In the genomic region with DNA sequence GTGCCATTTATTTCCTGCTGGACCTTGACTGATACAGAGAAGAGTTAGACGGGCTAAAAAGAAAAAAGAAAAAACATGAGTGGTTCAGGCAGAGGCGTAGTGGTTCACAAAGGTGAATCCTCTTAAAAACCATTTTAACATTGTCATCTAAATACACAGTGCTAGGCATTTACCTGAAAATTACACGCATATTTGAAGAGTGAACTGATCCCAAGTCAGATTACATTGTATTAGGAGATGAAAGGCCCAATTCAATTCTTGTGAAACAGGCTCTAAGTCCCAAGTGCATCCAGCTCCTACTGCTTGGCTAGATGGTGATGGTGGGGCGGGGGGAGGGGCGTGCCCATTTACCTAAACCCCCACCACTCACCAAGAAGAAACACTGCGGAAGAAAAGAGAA, we compare ENCODE assay signal across 36 cellular contexts.
"Had no signal": no experiment of that assay in that cellular context is flagged by ENCODE, and none has a peak within 500 bp of the region (broad histone marks: within the 10 kb centered on the region; RNA-seq: fewer than 3 reads in every experiment).

No MANE protein-coding gene starts in this region.

- H3K9me3 ChIP-seq: MG63 had no signal

- DNase-seq: Karpas-422, Kasumi-1, MG63, MM.1S, MV-4-11, NCI-H1048, NCI-H1092, NCI-H1092 treated with DMSO at 0.1 percent for 48 hours, NCI-H1105, NCI-H1105 treated with DMSO at 0.1 percent for 48 hours, NCI-H1417, NCI-H1417 treated with DMSO at 0.1 percent for 48 hours, NCI-H1436, NCI-H1436 treated with DMSO at 0.1 percent for 48 hours, NCI-H146, NCI-H1694, NCI-H1694 treated with DMSO at 0.1 percent for 48 hours, NCI-H187, NCI-H187 treated with DMSO at 0.1 percent for 48 hours, NCI-H2029, NCI-H2029 treated with DMSO at 0.1 percent for 48 hours, NCI-H2081, NCI-H2081 treated with DMSO at 0.1 percent for 48 hours, NCI-H2107, NCI-H2171, NCI-H2171 treated with DMSO at 0.1 percent for 48 hours, NCI-H2227 treated with DMSO at 0.1 percent for 48 hours, NCI-H226, NCI-H345, NCI-H446, NCI-H446 treated with DMSO at 0.1 percent for 48 hours, NCI-H510A, NCI-H510A treated with DMSO at 0.1 percent for 48 hours, NCI-H524, NCI-H524 treated with DMSO at 0.1 percent for 48 hours had no signal

- H3K27ac ChIP-seq: KMS-11 had no signal

- H3K4me3 ChIP-seq: MG63 had no signal

- H3K9ac ChIP-seq: KMS-11 had no signal

- H3K36me3 ChIP-seq: MG63 had no signal

- H3K27me3 ChIP-seq: MG63 had no signal

- H3K4me2 ChIP-seq: KMS-11 had no signal
